29 cellular contexts compared by ENCODE assay signal in the genomic region with DNA sequence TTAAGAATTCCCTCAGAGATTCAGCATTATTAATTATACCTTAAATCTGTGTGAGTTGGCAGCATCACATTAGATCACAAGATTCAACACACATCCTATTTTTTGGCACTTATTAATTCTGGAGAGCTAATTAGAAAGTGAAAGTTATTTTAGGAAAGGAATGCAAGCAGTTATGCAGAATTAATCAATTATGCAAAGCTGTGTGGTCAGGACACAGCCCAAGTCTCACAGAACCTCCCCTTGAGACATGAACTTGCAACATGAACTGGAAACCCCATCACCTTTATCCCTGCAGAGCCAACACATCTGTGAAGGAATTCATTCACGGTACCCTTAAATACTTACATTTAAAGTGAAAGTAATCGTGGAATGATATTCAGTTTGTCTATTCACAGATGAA.
DNase-seq lines count a peak whose midpoint lies in the region; ATAC-seq, FAIRE-seq and TF ChIP-seq lines count a peak whose summit lies in the region.
"Had no signal": no experiment of that assay in that cellular context is flagged by ENCODE, and none has a peak within 500 bp of the region (broad histone marks: within the 10 kb centered on the region; RNA-seq: fewer than 3 reads in every experiment).

No MANE protein-coding gene starts in this region.

- H3K4me2 ChIP-seq in mammary epithelial cell (ENCODE audit: insufficient read depth, low read depth, low read length) (peak overlapping the region; percentile 53), mesenchymal stem cell (ENCODE audit: low read length, poor library complexity, severe bottlenecking) (no peak overlapping the region), trophoblast cell (ENCODE audit: low read length) (no peak overlapping the region)
- H3K4me2 ChIP-seq: GM23338, PC-9 had no signal

- no peaks in the 10 kb centered on the region for H3K4me1 Mint-ChIP-seq in MCF 10A (ENCODE audit: insufficient read depth, unreplicated experiment)

- H2AK5ac ChIP-seq in mesenchymal stem cell (ENCODE audit: low read length, severe bottlenecking), result no peak overlapping the region
- no peak overlapping the region for H2AK5ac ChIP-seq in trophoblast cell (ENCODE audit: low read length)

- H4K91ac ChIP-seq in mesenchymal stem cell (ENCODE audit: low read length) (no peak overlapping the region), trophoblast cell (ENCODE audit: low read depth, low read length) (no peak overlapping the region)

- H3K23ac ChIP-seq in mesenchymal stem cell (ENCODE audit: low read length in 2 of 2) (no peak overlapping the region), trophoblast cell (ENCODE audit: low read length) (no peak overlapping the region)

- peaks cover 31% of the 10 kb centered on the region for H3K79me1 ChIP-seq in mesenchymal stem cell (replicated peaks; ENCODE audit: low read length, poor library complexity, severe bottlenecking)
- no peaks in the 10 kb centered on the region for H3K79me1 ChIP-seq in trophoblast cell (ENCODE audit: low read length)

- 22% methylated on average over 2 of the region's 2 CpGs for WGBS in mammary epithelial cell (ENCODE audit: low coverage, missing lambda C conversion rate)
- WGBS in mesenchymal stem cell, result no CpG with 5 or more reads among the region's 2 CpGs
- no CpG with 5 or more reads among the region's 2 CpGs for WGBS in trophoblast cell (ENCODE audit: extremely low coverage, insufficient coverage, insufficient read length)

- no peak overlapping the region for H3K4me3 Mint-ChIP-seq in MCF 10A (ENCODE audit: unreplicated experiment)
- H3K4me3 Mint-ChIP-seq: activated CD4-positive, alpha-beta memory T cell treated with anti-CD3 and anti-CD28 coated beads for 36 hours; GM23338; type B pancreatic cell had no signal

- H2BK5ac ChIP-seq in mesenchymal stem cell (ENCODE audit: low read depth, low read length, poor library complexity, severe bottlenecking) (no peak overlapping the region), trophoblast cell (ENCODE audit: low read depth, low read length, poor library complexity) (no peak overlapping the region)

- H3K36me3 ChIP-seq in mammary epithelial cell (ENCODE audit: insufficient read depth, low read length) (no peaks in the 10 kb centered on the region), mesenchymal stem cell (ENCODE audit: control insufficient read depth in 1 of 2, insufficient read depth in 2 of 2, low read depth in 1 of 2, low read length in 2 of 2) (peaks cover 0 to 14% of the 10 kb centered on the region in 2 experiments), trophoblast cell (ENCODE audit: control insufficient read depth in 1 of 2, insufficient read depth in 2 of 2, low read length in 2 of 2) (no peaks in the 10 kb centered on the region)
- H3K36me3 ChIP-seq: prostate gland, WERI-Rb-1 had no signal

- no TSS peak for BruUV-seq in mammary epithelial cell (replicated peaks; lab: Mats Ljungman, UMichigan)
- BruUV-seq in MCF 10A (replicated peaks; lab: Mats Ljungman, UMichigan), result no TSS peak

- peaks cover 5% of the 10 kb centered on the region for H3K36me3 Mint-ChIP-seq in MCF 10A (ENCODE audit: insufficient read depth, unreplicated experiment)

- intact Hi-C loops in mammary epithelial cell (cut with micrococcal nuclease), result no loop called here
- intact Hi-C loops in MCF 10A (cut with micrococcal nuclease), result no loop called here

- no peak for ATAC-seq in GM21526 (IDR thresholded peaks at IDR 0.05; ENCODE audit: low FRiP score, unreplicated experiment)
- ATAC-seq: GM23338; left colon; stimulated activated naive CD8-positive, alpha-beta T cell treated with anti-CD3 and anti-CD28 coated beads, Interleukin-15, amount 100 ng/mL, for 72 hours had no signal

- H3K4me1 ChIP-seq in mammary epithelial cell (ENCODE audit: insufficient read depth, low read length) (peaks cover 9% of the 10 kb centered on the region), mesenchymal stem cell (ENCODE audit: control insufficient read depth, insufficient read depth, low read depth, low read length) (peaks cover 6% of the 10 kb centered on the region), trophoblast cell (ENCODE audit: control insufficient read depth in 1 of 2, insufficient read depth in 2 of 2, low read length in 2 of 2) (no peaks in the 10 kb centered on the region)

- H3K27ac Mint-ChIP-seq in MCF 10A (ENCODE audit: low read depth, unreplicated experiment), result no peak overlapping the region
- H3K27ac Mint-ChIP-seq: activated CD4-positive, alpha-beta memory T cell treated with anti-CD3 and anti-CD28 coated beads for 36 hours; GM23338; stimulated activated naive CD8-positive, alpha-beta T cell treated with anti-CD3 and anti-CD28 coated beads, Interleukin-15, amount 100 ng/mL, for 72 hours; type B pancreatic cell had no signal

- H3K4me3 ChIP-seq in mammary epithelial cell (replicated peaks in 1 of 3; ENCODE audit: insufficient read depth in 1 of 3, low read depth in 2 of 3, low read length in 3 of 3) (no peak overlapping the region), astrocyte of the cerebellum (ENCODE audit: low read depth, low read length) (no peak overlapping the region), mesenchymal stem cell (ENCODE audit: insufficient read depth in 1 of 2, low read depth in 1 of 2, low read length in 2 of 2) (peak overlapping the region in 1 of 2 experiments; percentile 69), trophoblast cell (ENCODE audit: low read depth, low read length) (no peak overlapping the region)
- H3K4me3 ChIP-seq: GM23338, PC-9, prostate gland, SJSA1 had no signal

- dilution Hi-C loops in mammary epithelial cell (cut with HindIII; ENCODE audit: low sequenced_read_pairs), result no loop called here

- no peaks in the 10 kb centered on the region for H3K9me3 ChIP-seq in mammary epithelial cell (replicated peaks; ENCODE audit: insufficient read depth, low read length)
- no peaks in the 10 kb centered on the region for H3K9me3 ChIP-seq in mesenchymal stem cell (ENCODE audit: control insufficient read depth, low read length)
- H3K9me3 ChIP-seq in trophoblast cell (ENCODE audit: insufficient read depth, low read depth, low read length), result no peaks in the 10 kb centered on the region
- H3K9me3 ChIP-seq: prostate gland, SJSA1 had no signal

- FAIRE-seq in urothelium cell line (lab: Jason Lieb, UNC), result no peak
- FAIRE-seq: A204.1, GM19239, small intestine had no signal

- H3K27ac ChIP-seq in mammary epithelial cell (ENCODE audit: insufficient read depth, low read depth, low read length) (no peak overlapping the region), mesenchymal stem cell (ENCODE audit: low read length, poor library complexity, severe bottlenecking) (no peak overlapping the region), trophoblast cell (ENCODE audit: low read depth, low read length) (no peak overlapping the region)
- H3K27ac ChIP-seq: PC-9, prostate gland, SJSA1 had no signal

- no peaks in the 10 kb centered on the region for H3K27me3 Mint-ChIP-seq in MCF 10A (ENCODE audit: insufficient read depth, unreplicated experiment)
- H3K27me3 Mint-ChIP-seq: activated CD4-positive, alpha-beta memory T cell treated with anti-CD3 and anti-CD28 coated beads for 36 hours; IgD-negative memory B cell; stimulated activated naive CD8-positive, alpha-beta T cell treated with anti-CD3 and anti-CD28 coated beads, Interleukin-15, amount 100 ng/mL, for 72 hours; type B pancreatic cell had no signal

- H2BK15ac ChIP-seq in mesenchymal stem cell (ENCODE audit: low read depth, poor library complexity, severe bottlenecking), result no peak overlapping the region

- H4K12ac ChIP-seq in trophoblast cell (ENCODE audit: low read depth, low read length), result no peak overlapping the region

- DNase-seq in mammary epithelial cell, result no peak
- no peak for DNase-seq in MCF 10A (ENCODE audit: unreplicated experiment)
- peak; percentile 53 for DNase-seq in astrocyte of the cerebellum (ENCODE audit: low read depth)
- DNase-seq in mesenchymal stem cell, result no peak
- no peak for DNase-seq in trophoblast cell
- DNase-seq in urothelium cell line (ENCODE audit: low spot score), result no peak
- DNase-seq in 8988T, result no peak
- DNase-seq: activated CD4-positive, alpha-beta memory T cell treated with anti-CD3 and anti-CD28 coated beads for 36 hours; activated gamma-delta T cell; activated T-cell treated with anti-CD3 and anti-CD28 coated beads for 4 hours; C1 segment of cervical spinal cord; glutamatergic neuron; left colon; NCI-H1694; NCI-H2227 treated with DMSO at 0.1 percent for 48 hours; PC-9; small intestine; stimulated activated CD4-positive, alpha-beta T cell treated with anti-CD3 and anti-CD28 coated beads, Interleukin-2, amount 100 ng/mL, for 48 hours; stimulated activated naive CD8-positive, alpha-beta T cell treated with anti-CD3 and anti-CD28 coated beads, Interleukin-15, amount 100 ng/mL, for 72 hours; T-helper 2 cell had no signal

- H3K18ac ChIP-seq in mesenchymal stem cell (ENCODE audit: low read depth in 1 of 2, low read length in 2 of 2) (no peak overlapping the region), trophoblast cell (ENCODE audit: low read length) (no peak overlapping the region)

- H2BK120ac ChIP-seq in mesenchymal stem cell (ENCODE audit: low read depth, low read length) (no peak overlapping the region), trophoblast cell (ENCODE audit: insufficient read depth, low read length, poor library complexity) (no peak overlapping the region)

- no peak overlapping the region for H2AFZ ChIP-seq in mammary epithelial cell (ENCODE audit: low read depth, low read length)
- no peak overlapping the region for H2AFZ ChIP-seq in mesenchymal stem cell (ENCODE audit: low read depth, low read length)
- no peak overlapping the region for H2AFZ ChIP-seq in trophoblast cell (ENCODE audit: insufficient read depth, low read length, poor library complexity)
- H2AFZ ChIP-seq: GM23338, PC-9 had no signal

- CTCF ChIA-PET in mammary epithelial cell (lab: Charles Lee; ENCODE audit: low non-redundant PET) (no interaction called here), MCF 10A (lab: Yijun Ruan, JAX) (no interaction called here)

- H3K14ac ChIP-seq in mesenchymal stem cell (ENCODE audit: low read length in 2 of 2), result no peak overlapping the region
- no peak overlapping the region for H3K14ac ChIP-seq in trophoblast cell (ENCODE audit: low read length)

- POLR2A ChIA-PET in MCF 10A (lab: Yijun Ruan, JAX), result interaction anchor here (0.8 kb wide), 1 partner anchor 11 kb away, joined by 3 read pairs; no protein-coding TSS in a partner anchor

- no peaks in the 10 kb centered on the region for H3K9me3 Mint-ChIP-seq in MCF 10A (ENCODE audit: unreplicated experiment)
- H3K9me3 Mint-ChIP-seq: activated CD4-positive, alpha-beta memory T cell treated with anti-CD3 and anti-CD28 coated beads for 36 hours; GM23338; IgD-negative memory B cell; stimulated activated naive CD8-positive, alpha-beta T cell treated with anti-CD3 and anti-CD28 coated beads, Interleukin-15, amount 100 ng/mL, for 72 hours had no signal

- in situ Hi-C loops in mammary epithelial cell (cut with MboI; ENCODE audit: low sequenced_read_pairs in 2 of 2), result no loop called here
- in situ Hi-C loops in astrocyte of the cerebellum (cut with HindIII; ENCODE audit: low sequenced_read_pairs), result no loop called here

- H4K20me1 ChIP-seq in mammary epithelial cell (ENCODE audit: insufficient read depth, low read length), result no peaks in the 10 kb centered on the region

- H2BK12ac ChIP-seq in mesenchymal stem cell (ENCODE audit: low read length in 2 of 2) (no peak overlapping the region), trophoblast cell (ENCODE audit: low read length) (no peak overlapping the region)

- H3K4ac ChIP-seq in mesenchymal stem cell (ENCODE audit: low read depth in 1 of 2, low read length in 2 of 2), result no peak overlapping the region
- no peak overlapping the region for H3K4ac ChIP-seq in trophoblast cell (ENCODE audit: low read depth, low read length)

- H4K8ac ChIP-seq in mesenchymal stem cell (ENCODE audit: low read length) (no peak overlapping the region), trophoblast cell (ENCODE audit: low read depth, low read length) (no peak overlapping the region)

- H3K79me2 ChIP-seq in mammary epithelial cell (ENCODE audit: insufficient read depth, low read length), result peaks cover 59% of the 10 kb centered on the region
- no peaks in the 10 kb centered on the region for H3K79me2 ChIP-seq in trophoblast cell (ENCODE audit: control insufficient read depth, insufficient read depth, low read length, poor library complexity)

- TF ChIP-seq CTCF in mammary epithelial cell (conservative IDR thresholded peaks at IDR 0.05 in 1 of 2, IDR thresholded peaks at IDR 0.05 in 1 of 2; ENCODE audit: extremely low read depth in 1 of 2, insufficient read depth in 1 of 2, low read depth in 1 of 2, low read length in 2 of 2), result no peak
- no peak for TF ChIP-seq CTCF in MCF 10A (IDR thresholded peaks at IDR 0.05; ENCODE audit: unreplicated experiment)
- no peak for TF ChIP-seq CTCF in astrocyte of the cerebellum (IDR thresholded peaks at IDR 0.05; ENCODE audit: low read depth, low read length, missing control alignments)

- H3K27me3 ChIP-seq in mammary epithelial cell (ENCODE audit: insufficient read depth, low read length), result no peaks in the 10 kb centered on the region
- H3K27me3 ChIP-seq in mesenchymal stem cell (ENCODE audit: control insufficient read depth in 1 of 2, insufficient read depth in 1 of 2, low read length in 2 of 2), result no peaks in the 10 kb centered on the region
- no peaks in the 10 kb centered on the region for H3K27me3 ChIP-seq in trophoblast cell (ENCODE audit: insufficient read depth, low read length)
- H3K27me3 ChIP-seq: SJSA1 had no signal

- H3K9ac ChIP-seq in mammary epithelial cell (ENCODE audit: insufficient read depth, low read length) (no peak overlapping the region), mesenchymal stem cell (ENCODE audit: low read length) (peak overlapping the region; percentile 56), trophoblast cell (ENCODE audit: low read length) (no peak overlapping the region)
